ENCODE assay signal across 20 cellular contexts in genomic region chr10:92816106-92816505, GRCh38. TPM values are rescaled to one million over a fixed set of nuclear protein-coding genes. Genes with fewer than 3 reads are reported as not detected.
DNase-seq lines count a peak whose midpoint lies in the region; TF ChIP-seq lines count a peak whose summit lies in the region.
"Had no signal": no experiment of that assay in that cellular context is flagged by ENCODE, and none has a peak within 500 bp of the region (broad histone marks: within the 10 kb centered on the region; RNA-seq: fewer than 3 reads in every experiment).

No MANE protein-coding gene starts in this region.

- no peaks in the 10 kb centered on the region for H3K9me3 Mint-ChIP-seq in CD8-positive, alpha-beta memory T cell
- H3K9me3 Mint-ChIP-seq: activated CD4-positive, alpha-beta memory T cell treated with anti-CD3 and anti-CD28 coated beads for 36 hours; activated T-cell treated with anti-CD3 and anti-CD28 coated beads, Interleukin-2, amount 50 U/mL, for 24 hours had no signal

- peak; percentile 60 for DNase-seq in COLO829 (ENCODE audit: low spot score)
- DNase-seq in HT1080 (ENCODE audit: low read depth) = peak; percentile 75
- DNase-seq in fibroblast of gingiva (ENCODE audit: low read depth) = peak; percentile 66
- peak; percentile 98 for DNase-seq in pulmonary artery endothelial cell (ENCODE audit: low read depth, low spot score)
- DNase-seq in lower leg skin (ENCODE audit: low spot score in 2 of 2) = no peak
- no peak for DNase-seq in activated CD4-positive, CD25-positive, alpha-beta regulatory T cell treated with anti-CD3 and anti-CD28 coated beads, Interleukin-2, amount 50 U/mL, for 72 hours
- DNase-seq in CD8-positive, alpha-beta memory T cell = no peak
- DNase-seq: activated CD4-positive, alpha-beta memory T cell treated with anti-CD3 and anti-CD28 coated beads for 36 hours; activated T-cell treated with anti-CD3 and anti-CD28 coated beads, Interleukin-2, amount 50 U/mL, for 24 hours; central memory CD4-positive, alpha-beta T cell; DND-41; heart left ventricle; kidney; NCI-H1092; NCI-H774; stimulated activated CD4-positive, alpha-beta T cell treated with anti-CD3 and anti-CD28 coated beads, Interleukin-2, amount 100 ng/mL, for 48 hours; SW 1271 had no signal

- peaks cover 4% of the 10 kb centered on the region for H3K27me3 ChIP-seq in CD8-positive, alpha-beta memory T cell (ENCODE audit: insufficient read depth, low read length, poor library complexity, severe bottlenecking)
- H3K27me3 ChIP-seq: heart left ventricle, neutrophil had no signal

- no peak for TF ChIP-seq CTCF in lower leg skin (IDR thresholded peaks at IDR 0.05)

- no peak for TF ChIP-seq POLR2A in lower leg skin (IDR thresholded peaks at IDR 0.05)

- H3K4me1 ChIP-seq in CD8-positive, alpha-beta memory T cell (ENCODE audit: insufficient read depth, low read length) = no peaks in the 10 kb centered on the region

- WGBS in lower leg skin, 2 donors = 30 to 35% methylated on average over 1 of the region's 1 CpG

- H3K36me3 ChIP-seq in CD8-positive, alpha-beta memory T cell (ENCODE audit: insufficient read depth, low read length) = no peaks in the 10 kb centered on the region
- H3K36me3 ChIP-seq: heart left ventricle, neutrophil had no signal

- H3K9me3 ChIP-seq in CD8-positive, alpha-beta memory T cell (ENCODE audit: low read length) = no peaks in the 10 kb centered on the region
- H3K9me3 ChIP-seq: heart left ventricle, neutrophil had no signal

- no peak overlapping the region for H3K27ac Mint-ChIP-seq in CD8-positive, alpha-beta memory T cell
- H3K27ac Mint-ChIP-seq: activated CD4-positive, alpha-beta memory T cell treated with anti-CD3 and anti-CD28 coated beads for 36 hours; activated T-cell treated with anti-CD3 and anti-CD28 coated beads, Interleukin-2, amount 50 U/mL, for 24 hours had no signal

- no peaks in the 10 kb centered on the region for H3K4me1 Mint-ChIP-seq in CD8-positive, alpha-beta memory T cell

- H3K36me3 Mint-ChIP-seq in CD8-positive, alpha-beta memory T cell = no peaks in the 10 kb centered on the region
- H3K36me3 Mint-ChIP-seq: activated CD4-positive, alpha-beta memory T cell treated with anti-CD3 and anti-CD28 coated beads for 36 hours had no signal

- POLR2A ChIA-PET in CD8-positive, alpha-beta memory T cell (lab: Charles Lee) = no interaction called here

- H3K4me3 Mint-ChIP-seq in CD8-positive, alpha-beta memory T cell = no peak overlapping the region
- H3K4me3 Mint-ChIP-seq: activated CD4-positive, alpha-beta memory T cell treated with anti-CD3 and anti-CD28 coated beads for 36 hours; activated T-cell treated with anti-CD3 and anti-CD28 coated beads, Interleukin-2, amount 50 U/mL, for 24 hours had no signal

- no peak overlapping the region for H3K27ac ChIP-seq in CD8-positive, alpha-beta memory T cell (ENCODE audit: low read depth, low read length)
- H3K27ac ChIP-seq: HL-60, KMS-11, neutrophil had no signal

- intact Hi-C loops in lower leg skin (cut with DNase I; ENCODE audit: low total_unique reads) = no loop called here

- H3K27me3 Mint-ChIP-seq in CD8-positive, alpha-beta memory T cell = peaks cover 5 to 10% of the 10 kb centered on the region in 2 donors

- CTCF ChIA-PET in CD8-positive, alpha-beta memory T cell (lab: Charles Lee) = no interaction called here

- H3K4me3 ChIP-seq in lower leg skin (ENCODE audit: low read depth, poor library complexity, severe bottlenecking) = no peak overlapping the region
- H3K4me3 ChIP-seq in CD8-positive, alpha-beta memory T cell (ENCODE audit: low read length) = no peak overlapping the region
- H3K4me3 ChIP-seq: heart left ventricle had no signal

RNA-seq across cellular contexts. Expression of gene EXOC6, which starts 32.2 kb away (rescaled TPM):
- 8.6 and 32.2 TPM in 2 replicates for total RNA-seq in HT1080 (2014; rRNA removed; shearing (Covaris generic))
- polyA plus RNA-seq in HT1080 (2015; cell fraction: cytosol; rRNA removed) = 7.7 and 11.5 TPM in 2 replicates
- polyA plus RNA-seq in HT1080 (2015; cell fraction: nucleus; rRNA removed) = 14.1 and 17.3 TPM in 2 replicates
- total RNA-seq in pulmonary artery endothelial cell = 129 and 228 TPM in 2 replicates
- 1 to 10 TPM; 5.2 to 8.4 (median 6.0) TPM for total RNA-seq in lower leg skin
- total RNA-seq in CD8-positive, alpha-beta memory T cell = 10 to 100 TPM; 10.6 to 10.9 TPM
- 7.3 TPM for polyA plus RNA-seq in CD8-positive, alpha-beta memory T cell

Comparison
In these comparisons a context has a peak if more than half of its experiments do, and no peak if none do; other contexts are left out.
1. DNase-seq: peak in COLO829 (single experiment), HT1080 (single experiment), fibroblast of gingiva (single experiment) and pulmonary artery endothelial cell (single experiment); none in lower leg skin (0 of 2), activated CD4-positive, CD25-positive, alpha-beta regulatory T cell treated with anti-CD3 and anti-CD28 coated beads, Interleukin-2, amount 50 U/mL, for 72 hours (single experiment) and CD8-positive, alpha-beta memory T cell (0 of 5).